In the genomic region with DNA sequence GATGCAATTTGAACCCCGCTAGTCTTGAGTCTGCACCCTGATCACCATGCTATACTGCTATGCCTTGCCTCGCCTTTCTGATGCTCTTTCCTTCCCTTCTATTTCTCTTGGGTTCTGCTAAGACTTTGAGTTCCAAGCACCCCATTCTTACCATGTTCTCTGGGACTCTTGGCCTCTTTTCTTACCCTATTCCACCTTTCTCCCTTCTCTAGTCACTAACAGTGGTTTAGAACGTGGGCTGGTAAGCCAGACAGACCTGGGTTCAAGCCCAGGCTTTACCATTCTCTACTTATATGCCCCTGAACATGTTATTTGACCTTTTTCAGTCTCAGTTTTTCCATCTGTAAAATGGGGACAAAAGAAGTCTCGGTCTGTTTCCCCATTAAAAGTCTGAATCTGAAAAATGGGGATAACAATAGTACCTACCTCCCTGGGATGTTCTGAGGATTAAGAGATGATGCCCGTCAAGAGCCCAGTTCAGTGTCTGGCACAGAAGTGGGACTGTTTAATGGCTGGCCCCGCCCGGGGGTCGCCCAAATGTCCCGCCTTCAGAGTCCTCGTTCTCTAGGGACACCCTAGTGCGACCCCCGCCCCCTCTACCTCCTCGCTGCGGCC, we compare ENCODE assay signal across 8 cellular contexts. TPM values are rescaled to one million over a fixed set of nuclear protein-coding genes. Genes with fewer than 3 reads are reported as not detected.
DNase-seq lines count a peak whose midpoint lies in the region; ATAC-seq and TF ChIP-seq lines count a peak whose summit lies in the region.

No MANE protein-coding gene starts in this region.

- POLR2A ChIA-PET in T-cell (lab: Charles Lee) = interaction anchor here (0.9 to 1.1 kb wide), 3 partner anchors 11 to 99 kb away, joined by 3 to 7 read pairs (median 4); a partner anchor contains a TSS

- H3K4me1 Mint-ChIP-seq in T-cell = peaks cover 69 to 75% (median 71%) of the 10 kb centered on the region in 3 donors

- H3K36me3 ChIP-seq in skeletal muscle satellite cell (ENCODE audit: insufficient read depth, low read length) = peaks cover 43% of the 10 kb centered on the region

- peak overlapping the region; percentile 95 to 99 (median 96) for H3K4me3 Mint-ChIP-seq in T-cell

- peaks cover 8% of the 10 kb centered on the region for H3K4me1 ChIP-seq in foreskin keratinocyte
- H3K4me1 ChIP-seq in skeletal muscle satellite cell (ENCODE audit: control insufficient read depth, insufficient read depth, low read length) = peaks cover 15% of the 10 kb centered on the region

- H3K27me3 ChIP-seq in foreskin keratinocyte (no peaks in the 10 kb centered on the region), skeletal muscle satellite cell (ENCODE audit: control insufficient read depth, insufficient read depth, low read length) (no peaks in the 10 kb centered on the region)

- no peak for TF ChIP-seq CTCF in foreskin keratinocyte (conservative IDR thresholded peaks at IDR 0.05)

- H3K9ac ChIP-seq in skeletal muscle satellite cell (ENCODE audit: low read depth, low read length) = peak overlapping the region; percentile 98

- H3K36me3 Mint-ChIP-seq in T-cell = peaks cover 33% of the 10 kb centered on the region

- H3K4me3 ChIP-seq in skeletal muscle satellite cell (ENCODE audit: low read length) = peak overlapping the region; percentile 99

- no peaks in the 10 kb centered on the region for H3K27me3 Mint-ChIP-seq in T-cell

- no peak for DNase-seq in T-cell
- peak in 1 of 2 donors; percentile 22 for DNase-seq in foreskin keratinocyte
- no peak for DNase-seq in activated gamma-delta T cell (lab: John Stamatoyannopoulos, UW)
- DNase-seq in NCI-H1417 (lab: John Stamatoyannopoulos, UW) = no peak
- DNase-seq in T-helper 9 cell = no peak

- H3K9me3 ChIP-seq in skeletal muscle satellite cell (replicated peaks; ENCODE audit: low read length) = no peaks in the 10 kb centered on the region

- peak overlapping the region; percentile 100 for H3K27ac Mint-ChIP-seq in T-cell

- CTCF ChIA-PET in T-cell (lab: Charles Lee) = interaction anchor here in 1 of 2 donors (1.1 kb wide), 2 partner anchors 16 to 100 kb away, joined by 3 read pairs; no protein-coding TSS in a partner anchor

- ATAC-seq in GM18517 (IDR thresholded peaks at IDR 0.05; ENCODE audit: unreplicated experiment) (peak; percentile 15), T-cell (replicated peaks in 1 of 4) (no peak), foreskin keratinocyte (no peak), GM18502 (IDR thresholded peaks at IDR 0.05; ENCODE audit: poor library complexity, unreplicated experiment) (no peak)

- peak overlapping the region; percentile 97 for H3K4me2 ChIP-seq in skeletal muscle satellite cell (ENCODE audit: low read length)

- no peaks in the 10 kb centered on the region for H3K9me3 Mint-ChIP-seq in T-cell

- peak overlapping the region; percentile 95 for H3K27ac ChIP-seq in foreskin keratinocyte

RNA-seq across cellular contexts. Expression of a gene that starts 0.4 kb away (rescaled TPM):
- total RNA-seq in T-cell = 10 to 100 TPM; 29.1 to 46.5 (median 41.1) TPM
- 56.0 and 56.1 TPM in 2 replicates for total RNA-seq in foreskin keratinocyte
- polyA plus RNA-seq in foreskin keratinocyte = 63.8 and 66.4 TPM in 2 replicates
- 47.9 and 57.0 TPM in 2 replicates for total RNA-seq in skeletal muscle satellite cell (2012; rRNA removed)

RNA-seq across cellular contexts. Expression of a gene that starts 1.0 kb away (rescaled TPM):
- total RNA-seq in T-cell = 100 to 1,000 TPM; 144 to 160 (median 147) TPM
- 140 and 146 TPM in 2 replicates for total RNA-seq in foreskin keratinocyte
- 165 and 174 TPM in 2 replicates for polyA plus RNA-seq in foreskin keratinocyte
- 223 and 269 TPM in 2 replicates for total RNA-seq in skeletal muscle satellite cell (2012; rRNA removed)

RNA-seq across cellular contexts. Expression of a gene that starts 18.2 kb away (rescaled TPM):
- total RNA-seq in T-cell = 10 to 100 TPM; 59.8 to 94.9 (median 67.4) TPM
- total RNA-seq in foreskin keratinocyte = 3.0 and 5.5 TPM in 2 replicates
- 2.0 and 4.7 TPM in 2 replicates for polyA plus RNA-seq in foreskin keratinocyte
- 10.0 and 14.4 TPM in 2 replicates for total RNA-seq in skeletal muscle satellite cell (2012; rRNA removed)

RNA-seq across cellular contexts. Expression of a gene that starts 22.1 kb away (rescaled TPM):
- total RNA-seq in T-cell = 1 to 10 TPM; 1.1 to 1.7 (median 1.3) TPM
- 6.6 and 9.3 TPM in 2 replicates for total RNA-seq in foreskin keratinocyte
- polyA plus RNA-seq in foreskin keratinocyte = 8.7 and 10.7 TPM in 2 replicates
- 23.1 and 23.8 TPM in 2 replicates for total RNA-seq in skeletal muscle satellite cell (2012; rRNA removed)

RNA-seq across cellular contexts. Expression of a gene that starts 42.1 kb away (rescaled TPM):
- 10 to 100 TPM; 18.3 to 41.3 (median 38.1) TPM for total RNA-seq in T-cell
- total RNA-seq in foreskin keratinocyte = 22.4 and 23.1 TPM in 2 replicates
- polyA plus RNA-seq in foreskin keratinocyte = 22.4 and 25.2 TPM in 2 replicates
- total RNA-seq in skeletal muscle satellite cell (2012; rRNA removed) = 22.6 and 23.6 TPM in 2 replicates
